26 cellular contexts compared by ENCODE assay signal in genomic region chr7:29141981-29142380, GRCh38. TPM values are rescaled to one million over a fixed set of nuclear protein-coding genes. Genes with fewer than 3 reads are reported as not detected.
DNase-seq lines count a peak whose midpoint lies in the region; ATAC-seq, FAIRE-seq and TF ChIP-seq lines count a peak whose summit lies in the region.
"Had no signal": no experiment of that assay in that cellular context is flagged by ENCODE, and none has a peak within 500 bp of the region (broad histone marks: within the 10 kb centered on the region; RNA-seq: fewer than 3 reads in every experiment).

No MANE protein-coding gene starts in this region.

- BruUV-seq in HepG2 (replicated peaks; lab: Mats Ljungman, UMichigan), result no TSS peak

- no peaks in the 10 kb centered on the region; a peak in 1 of 5 replicates for H3K27me3 ChIP-seq in HepG2 (ENCODE audit: control insufficient read depth in 1 of 2, insufficient read depth in 2 of 2, low read length in 2 of 2)
- H3K27me3 ChIP-seq in right lobe of liver, result no peaks in the 10 kb centered on the region
- no peaks in the 10 kb centered on the region for H3K27me3 ChIP-seq in hepatocyte
- peaks cover 36% of the 10 kb centered on the region for H3K27me3 ChIP-seq in osteoblast (ENCODE audit: insufficient read depth, low read length)
- H3K27me3 ChIP-seq in small intestine (ENCODE audit: control insufficient read depth in 2 of 2, insufficient read depth in 2 of 2, low read length in 2 of 2), result no peaks in the 10 kb centered on the region
- no peaks in the 10 kb centered on the region for H3K27me3 ChIP-seq in psoas muscle (ENCODE audit: insufficient read depth in 3 of 3, low read length in 2 of 3)
- H3K27me3 ChIP-seq: BLaER1 had no signal

- no peak for DNase-seq in HepG2 (ENCODE audit: low spot score)
- DNase-seq in right lobe of liver, result no peak
- no peak for DNase-seq in hepatocyte (ENCODE audit: low spot score)
- peak; percentile 81 for DNase-seq in osteoblast (ENCODE audit: insufficient read length, low spot score, missing footprints)
- peak; percentile 52 for DNase-seq in small intestine
- no peak for DNase-seq in NOMO-1 treated with DMSO at 0.1 percent for 48 hours (lab: John Stamatoyannopoulos, UW; ENCODE audit: unreplicated experiment)
- no peak for DNase-seq in psoas muscle
- no peak for DNase-seq in coronary artery (ENCODE audit: low spot score)
- DNase-seq: CD4-positive, alpha-beta T cell; CD8-positive, alpha-beta memory T cell; DMS53; DMS79 treated with DMSO at 0.1 percent for 48 hours; GF-D8; GOT3; HFFc6 had no signal

- no peaks in the 10 kb centered on the region for H3K9me3 ChIP-seq in HepG2 (ENCODE audit: low read length)
- no peaks in the 10 kb centered on the region for H3K9me3 ChIP-seq in right lobe of liver
- no peaks in the 10 kb centered on the region for H3K9me3 ChIP-seq in hepatocyte (ENCODE audit: low read depth)
- no peaks in the 10 kb centered on the region for H3K9me3 ChIP-seq in osteoblast (ENCODE audit: low read depth, low read length)
- no peaks in the 10 kb centered on the region for H3K9me3 ChIP-seq in small intestine (ENCODE audit: control insufficient read depth, low read depth)
- no peaks in the 10 kb centered on the region for H3K9me3 ChIP-seq in psoas muscle
- H3K9me3 ChIP-seq: HAP-1 had no signal

- TF ChIP-seq POLR2A in HepG2 (IDR thresholded peaks at IDR 0.05; ENCODE audit: insufficient read depth in 1 of 2, low read depth in 2 of 2, low read length in 2 of 2), result no peak
- TF ChIP-seq POLR2A in right lobe of liver (IDR thresholded peaks at IDR 0.05), result no peak

- no peak for TF ChIP-seq RAD21 in HepG2 (CRISPR knock-in tag; IDR thresholded peaks at IDR 0.05)

- TF ChIP-seq EP300 in HepG2 (IDR thresholded peaks at IDR 0.05; ENCODE audit: low read depth in 2 of 2, low read length in 2 of 2) (no peak), HepG2 (CRISPR knock-in tag; IDR thresholded peaks at IDR 0.05; ENCODE audit: borderline replicate concordance) (no peak)

- intact Hi-C loops in HepG2 (cut with micrococcal nuclease; ENCODE audit: unreplicated experiment), result no loop called here
- intact Hi-C loops in right lobe of liver (cut with DNase I), result no loop called here
- intact Hi-C loops in psoas muscle (cut with DNase I), result no loop called here

- H4K20me1 ChIP-seq in HepG2 (ENCODE audit: insufficient read depth, low read length) (no peaks in the 10 kb centered on the region), hepatocyte (ENCODE audit: insufficient read depth, poor library complexity, severe bottlenecking) (no peaks in the 10 kb centered on the region), osteoblast (ENCODE audit: insufficient read depth, low read length) (no peaks in the 10 kb centered on the region)
- H4K20me1 ChIP-seq: BLaER1 had no signal

- CTCF ChIA-PET in HepG2 (lab: Yijun Ruan, JAX; ENCODE audit: low intra/inter-chr PET ratio, low total read pairs), result no interaction called here

- no peak overlapping the region for H2AFZ ChIP-seq in HepG2 (ENCODE audit: low read length)
- no peak overlapping the region for H2AFZ ChIP-seq in hepatocyte
- H2AFZ ChIP-seq in osteoblast (ENCODE audit: low read length), result no peak overlapping the region

- in situ Hi-C loops in HepG2 (cut with HindIII; ENCODE audit: extremely low pct_ligation_motif_present, low pct_unique_long_range_greater_than_20kb), result no loop called here

- H3K9ac ChIP-seq in HepG2 (ENCODE audit: insufficient read depth, low read depth, low read length), result no peak overlapping the region
- H3K9ac ChIP-seq: BLaER1 had no signal

- H3K9me2 ChIP-seq in hepatocyte (replicated peaks; ENCODE audit: insufficient read depth), result no peaks in the 10 kb centered on the region

- ATAC-seq in HepG2, result no peak
- ATAC-seq in right lobe of liver, result no peak
- ATAC-seq in psoas muscle, result no peak

- H3K4me3 ChIP-seq in HepG2 (replicated peaks in 1 of 3; ENCODE audit: insufficient read depth in 1 of 3, low read depth in 2 of 3, low read length in 3 of 3) (no peak overlapping the region; a peak in 1 of 6 replicates), right lobe of liver (no peak overlapping the region), hepatocyte (no peak overlapping the region), osteoblast (ENCODE audit: insufficient read depth, low read length) (no peak overlapping the region), small intestine (ENCODE audit: low read depth in 1 of 2, low read length in 2 of 2) (no peak overlapping the region), psoas muscle (no peak overlapping the region), coronary artery (no peak overlapping the region)
- H3K4me3 ChIP-seq: BLaER1, HAP-1 had no signal

- peaks cover 33% of the 10 kb centered on the region for H3K79me2 ChIP-seq in HepG2 (ENCODE audit: insufficient read depth, low read length)
- H3K79me2 ChIP-seq in hepatocyte, result no peaks in the 10 kb centered on the region
- H3K79me2 ChIP-seq in osteoblast (ENCODE audit: insufficient read depth, low read length), result no peaks in the 10 kb centered on the region

- H3K27ac ChIP-seq in HepG2 (ENCODE audit: extremely low read length, insufficient read depth, low read length) (peak overlapping the region; percentile 10), right lobe of liver (no peak overlapping the region), hepatocyte (no peak overlapping the region), osteoblast (ENCODE audit: low read depth, low read length) (no peak overlapping the region), small intestine (ENCODE audit: low read depth in 1 of 2, low read length in 1 of 2) (no peak overlapping the region), psoas muscle (no peak overlapping the region), coronary artery (no peak overlapping the region)
- H3K27ac ChIP-seq: 22Rv1, BLaER1, C4-2B had no signal

- 85% methylated on average over 2 of the region's 2 CpGs for WGBS in HepG2 (ENCODE audit: low lambda C conversion rate)
- WGBS in right lobe of liver (ENCODE audit: insufficient coverage, low coverage, low lambda C conversion rate, missing lambda C conversion rate), result 86% methylated on average over 2 of the region's 2 CpGs
- 52% methylated on average over 2 of the region's 2 CpGs for WGBS in hepatocyte (ENCODE audit: low lambda C conversion rate, missing lambda C conversion rate)
- WGBS in small intestine, 3 donors, result 26 to 64% (median 30%) methylated on average over 2 of the region's 2 CpGs
- 93 to 99% (median 94%) methylated on average over 2 of the region's 2 CpGs for WGBS in psoas muscle, 3 donors

- H3K4me2 ChIP-seq in HepG2 (ENCODE audit: low read depth, low read length) (peak overlapping the region; percentile 34), hepatocyte (peak overlapping the region; percentile 18), osteoblast (ENCODE audit: insufficient read depth, low read length) (no peak overlapping the region)
- H3K4me2 ChIP-seq: BLaER1 had no signal

- FAIRE-seq in HepG2 (lab: Jason Lieb, UNC) (no peak), small intestine (lab: Jason Lieb, UNC) (no peak)
- FAIRE-seq: A204.1, GM12891, GM18507, H54 had no signal

- TF ChIP-seq CTCF in HepG2 (CRISPR knock-in tag; IDR thresholded peaks at IDR 0.05), result no peak
- TF ChIP-seq CTCF in right lobe of liver (IDR thresholded peaks at IDR 0.05), result no peak
- no peak for TF ChIP-seq CTCF in hepatocyte (IDR thresholded peaks at IDR 0.05; ENCODE audit: poor library complexity)
- no peak for TF ChIP-seq CTCF in osteoblast (IDR thresholded peaks at IDR 0.05; ENCODE audit: extremely low read depth, low read depth, low read length)
- TF ChIP-seq CTCF in psoas muscle (IDR thresholded peaks at IDR 0.05), result no peak
- no peak for TF ChIP-seq CTCF in coronary artery (IDR thresholded peaks at IDR 0.05)

- no peaks in the 10 kb centered on the region for H3K36me3 ChIP-seq in HepG2 (replicated peaks in 1 of 2; ENCODE audit: control insufficient read depth in 1 of 2, insufficient read depth in 2 of 2, low read length in 2 of 2)
- H3K36me3 ChIP-seq in right lobe of liver, result no peaks in the 10 kb centered on the region
- H3K36me3 ChIP-seq in hepatocyte (replicated peaks; ENCODE audit: insufficient read depth, low read depth), result no peaks in the 10 kb centered on the region
- H3K36me3 ChIP-seq in osteoblast (ENCODE audit: insufficient read depth, low read length), result no peaks in the 10 kb centered on the region
- H3K36me3 ChIP-seq in small intestine (ENCODE audit: control insufficient read depth in 2 of 2, insufficient read depth in 2 of 2, low read length in 2 of 2), result no peaks in the 10 kb centered on the region
- H3K36me3 ChIP-seq in psoas muscle (ENCODE audit: insufficient read depth in 1 of 2, low read depth in 1 of 2), result no peaks in the 10 kb centered on the region
- H3K36me3 ChIP-seq: BLaER1, HAP-1 had no signal

- POLR2A ChIA-PET in HepG2 (lab: Yijun Ruan, JAX), result interaction anchor here (1.0 to 2.1 kb wide), 5 partner anchors 22 to 65 kb away, joined by 3 to 23 read pairs (median 5); no protein-coding TSS in a partner anchor

- H3K4me1 ChIP-seq in HepG2 (ENCODE audit: insufficient read depth, low read length) (peaks cover 87% of the 10 kb centered on the region), right lobe of liver (peaks cover 0 to 18% (median 0%) of the 10 kb centered on the region in 4 donors), hepatocyte (ENCODE audit: insufficient read depth) (peaks cover 20% of the 10 kb centered on the region), osteoblast (ENCODE audit: insufficient read depth, low read length) (no peaks in the 10 kb centered on the region), small intestine (ENCODE audit: control insufficient read depth in 2 of 2, insufficient read depth in 1 of 2, low read depth in 1 of 2, low read length in 1 of 2) (peaks cover 2 to 7% of the 10 kb centered on the region in 2 donors), psoas muscle (peaks cover 15% of the 10 kb centered on the region)
- H3K4me1 ChIP-seq: BLaER1 had no signal

RNA-seq across cellular contexts. Expression of gene CPVL, which starts 4.4 kb away (rescaled TPM):
- total RNA-seq in HepG2 (2016; rRNA removed; fragmentation: Illumina TruSeq; extraction: Trizol) (30.7 and 59.2 TPM in 2 replicates), right lobe of liver (10 to 100 TPM in 2 of 6 experiments, 1 to 10 TPM in 4; 6.2 to 23.4 (median 8.8) TPM), hepatocyte (26.2 and 36.6 TPM in 2 replicates), osteoblast (0.36 TPM in 1 of 2 replicates, not detected in the other), psoas muscle (10 to 100 TPM in 2 of 4 donors, 1 to 10 TPM in 2; 6.1 to 49.6 (median 16.8) TPM)
- total RNA-seq in HepG2 (2016; cell fraction: cytosol; rRNA removed; fragmentation: Illumina TruSeq; extraction: Trizol; ENCODE audit: low read depth), result 4.3 and 6.2 TPM in 2 replicates
- total RNA-seq in HepG2 (2016; cell fraction: insoluble cytoplasmic fraction; rRNA removed; fragmentation: Illumina TruSeq; extraction: Trizol), result 31.2 and 60.0 TPM in 2 replicates
- 7.0 and 7.3 TPM in 2 replicates for total RNA-seq in HepG2 (2016; cell fraction: membrane; rRNA removed; fragmentation: Illumina TruSeq; extraction: Trizol)
- total RNA-seq in HepG2 (2016; cell fraction: nucleus; rRNA removed; fragmentation: Illumina TruSeq; extraction: Trizol), result 49.3 and 53.0 TPM in 2 replicates
- polyA plus RNA-seq in HepG2 (2011; rRNA removed) (265 and 294 TPM in 2 replicates), hepatocyte (36.3 and 36.4 TPM in 2 replicates), small intestine (10 to 100 TPM in 1 of 3 donors, 1 to 10 TPM in 2; 1.8 to 15.8 (median 6.5) TPM), psoas muscle (1 to 10 TPM; 1.6 to 5.5 (median 2.8) TPM)
- 146 and 189 TPM in 2 replicates for polyA plus RNA-seq in HepG2 (2011; cell fraction: cytosol; rRNA removed)
- 43.3 and 47.4 TPM in 2 replicates for polyA plus RNA-seq in HepG2 (2011; cell fraction: nucleus; rRNA removed)
- 82.4 and 104 TPM in 2 replicates for polyA plus RNA-seq in HepG2 (2012)
- polyA plus RNA-seq in HepG2 (2016; cell fraction: cytosol; fragmentation: Illumina TruSeq; extraction: Trizol; ENCODE audit: low read depth), result 4.6 and 4.9 TPM in 2 replicates
- polyA plus RNA-seq in HepG2 (2016; cell fraction: insoluble cytoplasmic fraction; fragmentation: Illumina TruSeq; extraction: Trizol; ENCODE audit: low read depth), result 25.0 and 26.5 TPM in 2 replicates
- 4.6 and 5.3 TPM in 2 replicates for polyA plus RNA-seq in HepG2 (2016; cell fraction: membrane; fragmentation: Illumina TruSeq; extraction: Trizol; ENCODE audit: low read depth)
- 57.7 and 58.9 TPM in 2 replicates for polyA plus RNA-seq in HepG2 (2016; cell fraction: nucleus; fragmentation: Illumina TruSeq; extraction: Trizol; ENCODE audit: insufficient read depth, low read depth)
- polyA minus RNA-seq in HepG2 (2011; rRNA and poly(A)+ RNA removed; ENCODE audit: low replicate concordance), result 27.4 and 324 TPM in 2 replicates
- polyA minus RNA-seq in HepG2 (2011; cell fraction: cytosol; rRNA and poly(A)+ RNA removed), result 112 and 141 TPM in 2 replicates
- 56.5 and 70.9 TPM in 2 replicates for polyA minus RNA-seq in HepG2 (2011; cell fraction: nucleus; rRNA and poly(A)+ RNA removed)
- total RNA-seq: B cell, G401, HFFc6 had no signal
- polyA plus RNA-seq: AG04450; CD8-positive, alpha-beta memory T cell had no signal

RNA-seq across cellular contexts. Expression of gene CHN2, which starts 52.6 kb away (rescaled TPM):
- 23.5 and 28.6 TPM in 2 replicates for total RNA-seq in HepG2 (2016; rRNA removed; fragmentation: Illumina TruSeq; extraction: Trizol)
- total RNA-seq in HepG2 (2016; cell fraction: cytosol; rRNA removed; fragmentation: Illumina TruSeq; extraction: Trizol; ENCODE audit: low read depth), result 15.0 and 15.4 TPM in 2 replicates
- 22.0 and 23.2 TPM in 2 replicates for total RNA-seq in HepG2 (2016; cell fraction: insoluble cytoplasmic fraction; rRNA removed; fragmentation: Illumina TruSeq; extraction: Trizol)
- 19.9 and 22.8 TPM in 2 replicates for total RNA-seq in HepG2 (2016; cell fraction: membrane; rRNA removed; fragmentation: Illumina TruSeq; extraction: Trizol)
- total RNA-seq in HepG2 (2016; cell fraction: nucleus; rRNA removed; fragmentation: Illumina TruSeq; extraction: Trizol), result 29.6 and 33.8 TPM in 2 replicates
- polyA plus RNA-seq in HepG2 (2011; rRNA removed), result 21.7 and 30.5 TPM in 2 replicates
- 15.7 and 19.8 TPM in 2 replicates for polyA plus RNA-seq in HepG2 (2011; cell fraction: cytosol; rRNA removed)
- 16.7 and 17.0 TPM in 2 replicates for polyA plus RNA-seq in HepG2 (2011; cell fraction: nucleus; rRNA removed)
- polyA plus RNA-seq in HepG2 (2012), result 22.4 and 41.2 TPM in 2 replicates
- 10.8 and 11.3 TPM in 2 replicates for polyA plus RNA-seq in HepG2 (2016; cell fraction: cytosol; fragmentation: Illumina TruSeq; extraction: Trizol; ENCODE audit: low read depth)
- 23.9 and 24.0 TPM in 2 replicates for polyA plus RNA-seq in HepG2 (2016; cell fraction: insoluble cytoplasmic fraction; fragmentation: Illumina TruSeq; extraction: Trizol; ENCODE audit: low read depth)
- 15.8 and 19.6 TPM in 2 replicates for polyA plus RNA-seq in HepG2 (2016; cell fraction: membrane; fragmentation: Illumina TruSeq; extraction: Trizol; ENCODE audit: low read depth)
- 21.1 and 21.8 TPM in 2 replicates for polyA plus RNA-seq in HepG2 (2016; cell fraction: nucleus; fragmentation: Illumina TruSeq; extraction: Trizol; ENCODE audit: insufficient read depth, low read depth)
- 9.7 and 45.6 TPM in 2 replicates for polyA minus RNA-seq in HepG2 (2011; rRNA and poly(A)+ RNA removed; ENCODE audit: low replicate concordance)
- polyA minus RNA-seq in HepG2 (2011; cell fraction: cytosol; rRNA and poly(A)+ RNA removed), result 20.1 and 25.7 TPM in 2 replicates
- polyA minus RNA-seq in HepG2 (2011; cell fraction: nucleus; rRNA and poly(A)+ RNA removed), result 96.8 and 105 TPM in 2 replicates
- 10 to 100 TPM; 20.1 to 57.7 (median 31.5) TPM for total RNA-seq in right lobe of liver
- total RNA-seq in hepatocyte, result 8.7 and 20.7 TPM in 2 replicates
- polyA plus RNA-seq in hepatocyte, result 12.3 and 13.7 TPM in 2 replicates
- total RNA-seq in osteoblast, result under 0.01 TPM in 1 of 2 replicates, not detected in the other
- 100 to 1,000 TPM in 1 of 3 donors, 10 to 100 TPM in 2; 22.3 to 124 (median 61.3) TPM for polyA plus RNA-seq in small intestine
- total RNA-seq in psoas muscle, result 10 to 100 TPM in 1 of 4 donors, 1 to 10 TPM in 3; 2.3 to 18.1 (median 4.4) TPM
- polyA plus RNA-seq in psoas muscle, result 1 to 10 TPM in 2 of 3 donors, under 1 TPM in 1; 0.43 to 2.1 (median 1.2) TPM
- total RNA-seq: G401, HFFc6 had no signal
- polyA plus RNA-seq: AG04450 had no signal

Comparison
In these comparisons a context has a peak if more than half of its experiments do, and no peak if none do; other contexts are left out.
1. DNase-seq: peak in osteoblast (single experiment) and small intestine (single experiment); none in HepG2 (single experiment), right lobe of liver (0 of 3), hepatocyte (single experiment), NOMO-1 treated with DMSO at 0.1 percent for 48 hours (single experiment), psoas muscle (0 of 2) and coronary artery (single experiment).